ENCODE assay signal across 15 cellular contexts in genomic region chr10:66192162-66192834, GRCh38.
DNase-seq lines count a peak whose midpoint lies in the region; ATAC-seq, FAIRE-seq and TF ChIP-seq lines count a peak whose summit lies in the region.
"Had no signal": no experiment of that assay in that cellular context is flagged by ENCODE, and none has a peak within 500 bp of the region (broad histone marks: within the 10 kb centered on the region; RNA-seq: fewer than 3 reads in every experiment).

No MANE protein-coding gene starts in this region.

- H3K4me1 ChIP-seq in hepatocyte (ENCODE audit: insufficient read depth) (peaks cover 9% of the 10 kb centered on the region), right lobe of liver (peaks cover 0 to 16% (median 0%) of the 10 kb centered on the region in 4 donors), small intestine (ENCODE audit: control insufficient read depth in 2 of 2, insufficient read depth in 1 of 2, low read depth in 1 of 2, low read length in 1 of 2) (no peaks in the 10 kb centered on the region), Karpas-422 (ENCODE audit: low read length) (no peaks in the 10 kb centered on the region), PC-3 (ENCODE audit: insufficient read depth, low read length) (no peaks in the 10 kb centered on the region)

- H4K20me1 ChIP-seq in hepatocyte (ENCODE audit: insufficient read depth, poor library complexity, severe bottlenecking) = no peaks in the 10 kb centered on the region
- H4K20me1 ChIP-seq in Karpas-422 (ENCODE audit: insufficient read depth, low read depth, low read length) = no peaks in the 10 kb centered on the region
- no peaks in the 10 kb centered on the region for H4K20me1 ChIP-seq in PC-3 (ENCODE audit: low read length)
- H4K20me1 ChIP-seq: BLaER1 had no signal

- H3K79me2 ChIP-seq in hepatocyte (no peaks in the 10 kb centered on the region), Karpas-422 (ENCODE audit: low read length) (no peaks in the 10 kb centered on the region), PC-3 (ENCODE audit: low read length) (no peaks in the 10 kb centered on the region)

- POLR2A ChIA-PET in PC-3 (lab: Charles Lee; ENCODE audit: unreplicated experiment) = no interaction called here

- H3K36me3 ChIP-seq in hepatocyte (replicated peaks; ENCODE audit: insufficient read depth, low read depth) = no peaks in the 10 kb centered on the region
- no peaks in the 10 kb centered on the region for H3K36me3 ChIP-seq in right lobe of liver
- no peaks in the 10 kb centered on the region for H3K36me3 ChIP-seq in small intestine (ENCODE audit: control insufficient read depth in 2 of 2, insufficient read depth in 2 of 2, low read length in 2 of 2)
- H3K36me3 ChIP-seq in Karpas-422 (ENCODE audit: insufficient read depth, low read length) = no peaks in the 10 kb centered on the region
- no peaks in the 10 kb centered on the region for H3K36me3 ChIP-seq in PC-3 (ENCODE audit: low read depth, low read length)
- H3K36me3 ChIP-seq: BLaER1 had no signal

- no peak for TF ChIP-seq POLR2A in right lobe of liver (IDR thresholded peaks at IDR 0.05)

- intact Hi-C loops in right lobe of liver (cut with DNase I) (no loop called here), PC-3 (cut with micrococcal nuclease) (no loop called here)

- H3K27me3 ChIP-seq in hepatocyte (no peaks in the 10 kb centered on the region), right lobe of liver (no peaks in the 10 kb centered on the region), small intestine (ENCODE audit: control insufficient read depth in 2 of 2, insufficient read depth in 2 of 2, low read length in 2 of 2) (no peaks in the 10 kb centered on the region), Karpas-422 (ENCODE audit: low read length) (no peaks in the 10 kb centered on the region), PC-3 (ENCODE audit: low read length) (no peaks in the 10 kb centered on the region)
- H3K27me3 ChIP-seq: BLaER1 had no signal

- H3K4me3 ChIP-seq in hepatocyte = no peak overlapping the region
- H3K4me3 ChIP-seq in right lobe of liver = no peak overlapping the region
- H3K4me3 ChIP-seq in small intestine (ENCODE audit: low read depth in 1 of 2, low read length in 2 of 2) = no peak overlapping the region
- H3K4me3 ChIP-seq in Karpas-422 (ENCODE audit: low read length) = no peak overlapping the region
- H3K4me3 ChIP-seq in PC-3 (ENCODE audit: low read length) = no peak overlapping the region
- H3K4me3 ChIP-seq: BLaER1, GM12878 had no signal

- no peaks in the 10 kb centered on the region for H3K9me3 ChIP-seq in hepatocyte (ENCODE audit: low read depth)
- no peaks in the 10 kb centered on the region for H3K9me3 ChIP-seq in right lobe of liver
- H3K9me3 ChIP-seq in small intestine (ENCODE audit: control insufficient read depth, low read depth) = no peaks in the 10 kb centered on the region
- no peaks in the 10 kb centered on the region for H3K9me3 ChIP-seq in Karpas-422 (ENCODE audit: low read length)
- H3K9me3 ChIP-seq in PC-3 (ENCODE audit: low read length) = no peaks in the 10 kb centered on the region
- H3K9me3 ChIP-seq: BLaER1 had no signal

- H3K9me2 ChIP-seq in hepatocyte (replicated peaks; ENCODE audit: insufficient read depth) (no peaks in the 10 kb centered on the region), Karpas-422 (replicated peaks; ENCODE audit: insufficient read depth, low read length) (no peaks in the 10 kb centered on the region; the same call in 1 of the 2 replicates), PC-3 (replicated peaks; ENCODE audit: low read length) (no peaks in the 10 kb centered on the region)

- no peak for FAIRE-seq in small intestine (lab: Jason Lieb, UNC)
- FAIRE-seq: GM12878 had no signal

- no peak for TF ChIP-seq CTCF in hepatocyte (IDR thresholded peaks at IDR 0.05; ENCODE audit: poor library complexity)
- no peak for TF ChIP-seq CTCF in right lobe of liver (IDR thresholded peaks at IDR 0.05)
- no peak for TF ChIP-seq CTCF in PC-3 (conservative IDR thresholded peaks at IDR 0.05; ENCODE audit: low read depth, low read length)

- H2AFZ ChIP-seq in hepatocyte (no peak overlapping the region), Karpas-422 (ENCODE audit: low read length) (no peak overlapping the region; the same call in 1 of the 2 replicates), PC-3 (ENCODE audit: low read length) (no peak overlapping the region)

- WGBS in hepatocyte (ENCODE audit: low lambda C conversion rate, missing lambda C conversion rate) = 59% methylated on average over 2 of the region's 2 CpGs
- 56% methylated on average over 2 of the region's 2 CpGs for WGBS in right lobe of liver (ENCODE audit: insufficient coverage, low coverage, low lambda C conversion rate, missing lambda C conversion rate)
- WGBS in small intestine, 3 donors = 57 to 71% (median 59%) methylated on average over 2 of the region's 2 CpGs

- H3K4me2 ChIP-seq in hepatocyte (no peak overlapping the region), Karpas-422 (ENCODE audit: low read depth, low read length, poor library complexity, severe bottlenecking) (no peak overlapping the region), PC-3 (ENCODE audit: low read length) (no peak overlapping the region)
- H3K4me2 ChIP-seq: BLaER1 had no signal

- BruUV-seq in PC-3 (replicated peaks; lab: Mats Ljungman, UMichigan) = no TSS peak

- DNase-seq in DMS53 (lab: John Stamatoyannopoulos, UW) (peak; percentile 24), DMS53 treated with DMSO at 0.1 percent for 48 hours (lab: John Stamatoyannopoulos, UW; ENCODE audit: unreplicated experiment) (no peak), hepatocyte (ENCODE audit: low spot score) (peak; percentile 11), right lobe of liver (no peak), small intestine (peak; percentile 38), Karpas-422 (no peak), PC-3 (no peak)
- DNase-seq: AML-193, DMS79, GOT3, H9 had no signal

- H3K9ac ChIP-seq in Karpas-422 (ENCODE audit: low read length) = no peak overlapping the region
- no peak overlapping the region for H3K9ac ChIP-seq in PC-3 (ENCODE audit: low read length)
- H3K9ac ChIP-seq: BLaER1 had no signal

- H3K27ac ChIP-seq in hepatocyte (no peak overlapping the region), right lobe of liver (no peak overlapping the region), small intestine (ENCODE audit: low read depth in 1 of 2, low read length in 1 of 2) (no peak overlapping the region), Karpas-422 (ENCODE audit: low read length) (no peak overlapping the region), PC-3 (ENCODE audit: low read length) (no peak overlapping the region)
- H3K27ac ChIP-seq: 22Rv1, BLaER1 had no signal

- H3F3A ChIP-seq in PC-3 (ENCODE audit: low read length, unreplicated experiment) = no peaks in the 10 kb centered on the region

- ATAC-seq in right lobe of liver (peak; percentile 78 to 92 (median 86)), GM19455 (IDR thresholded peaks at IDR 0.05; ENCODE audit: unreplicated experiment) (no peak), PC-3 (no peak)
- ATAC-seq: GM12878 had no signal

- CTCF ChIA-PET in PC-3 (lab: Charles Lee) = no interaction called here

Comparison
In these comparisons a context has a peak if more than half of its experiments do, and no peak if none do; other contexts are left out.
1. DNase-seq: peak in DMS53 (single experiment), hepatocyte (single experiment) and small intestine (single experiment); none in DMS53 treated with DMSO at 0.1 percent for 48 hours (single experiment), right lobe of liver (0 of 3), Karpas-422 (single experiment) and PC-3 (single experiment).
2. ATAC-seq: peak in right lobe of liver (4 of 4); none in GM19455 (single experiment) and PC-3 (single experiment).